ENCODE assay signal across 26 cellular contexts in genomic region chr6:35147101-35147885, GRCh38. TPM values are rescaled to one million over a fixed set of nuclear protein-coding genes. Genes with fewer than 3 reads are reported as not detected.
DNase-seq lines count a peak whose midpoint lies in the region; ATAC-seq and TF ChIP-seq lines count a peak whose summit lies in the region.
"Had no signal": no experiment of that assay in that cellular context is flagged by ENCODE, and none has a peak within 500 bp of the region (broad histone marks: within the 10 kb centered on the region; RNA-seq: fewer than 3 reads in every experiment).

No MANE protein-coding gene starts in this region.

- H3K27ac Mint-ChIP-seq in HFFc6: peak overlapping the region; percentile 70; the same call in 1 of the 2 replicates
- H3K27ac Mint-ChIP-seq in activated naive CD8-positive, alpha-beta T cell treated with anti-CD3 and anti-CD28 coated beads for 36 hours: no peak overlapping the region
- H3K27ac Mint-ChIP-seq: activated T-cell treated with anti-CD3 and anti-CD28 coated beads, Interleukin-2, amount 50 U/mL, for 24 hours; CD4-positive, alpha-beta T cell; T-cell had no signal

- no peaks in the 10 kb centered on the region; the same call in 1 of the 2 replicates for H3K27me3 Mint-ChIP-seq in HFFc6 (ENCODE audit: insufficient read depth)
- H3K27me3 Mint-ChIP-seq in activated naive CD8-positive, alpha-beta T cell treated with anti-CD3 and anti-CD28 coated beads for 36 hours: peaks cover 23% of the 10 kb centered on the region

- H3K27ac ChIP-seq in hepatocyte: peak overlapping the region; percentile 70
- H3K27ac ChIP-seq: esophagus squamous epithelium, foreskin keratinocyte, heart left ventricle, HL-60, parathyroid adenoma had no signal

- DNase-seq in HFFc6 (no peak), adipocyte (ENCODE audit: low read depth) (no peak), hepatocyte (ENCODE audit: low spot score) (no peak)
- DNase-seq in activated T-cell treated with anti-CD3 and anti-CD28 coated beads, Interleukin-2, amount 50 U/mL, for 1 hour: no peak
- no peak for DNase-seq in activated naive CD8-positive, alpha-beta T cell treated with anti-CD3 and anti-CD28 coated beads for 36 hours
- DNase-seq: activated CD4-positive, alpha-beta T cell treated with anti-CD3 and anti-CD28 coated beads, Interleukin-2, amount 50 U/mL, for 1 hour; activated gamma-delta T cell treated with Interleukin-2 at 50 U/mL for 16 hours; CD4-positive, alpha-beta T cell; esophagus squamous epithelium; foreskin keratinocyte; GF-D8; kidney glomerular epithelial cell; naive thymus-derived CD8-positive, alpha-beta T cell; NCI-H2107; stimulated activated CD4-positive, alpha-beta T cell treated with anti-CD3 and anti-CD28 coated beads, Interleukin-1b, Interleukin-23, amount 100 ng/mL, for 48 hours had no signal

- H3K36me3 ChIP-seq in adipocyte (ENCODE audit: control insufficient read depth, insufficient read depth, low read length, severe bottlenecking) (no peaks in the 10 kb centered on the region), hepatocyte (replicated peaks; ENCODE audit: insufficient read depth, low read depth) (no peaks in the 10 kb centered on the region), neuron (ENCODE audit: insufficient read depth, low read length) (no peaks in the 10 kb centered on the region)
- H3K36me3 ChIP-seq: esophagus squamous epithelium, heart left ventricle had no signal

- H3K27me3 ChIP-seq in adipocyte (replicated peaks; ENCODE audit: control insufficient read depth, insufficient read depth, low read length): no peaks in the 10 kb centered on the region
- H3K27me3 ChIP-seq in hepatocyte: no peaks in the 10 kb centered on the region
- no peaks in the 10 kb centered on the region for H3K27me3 ChIP-seq in neuron (ENCODE audit: insufficient read depth, low read length)
- H3K27me3 ChIP-seq: esophagus squamous epithelium, foreskin keratinocyte, heart left ventricle had no signal

- H3K36me3 Mint-ChIP-seq in HFFc6 (ENCODE audit: low read depth): no peaks in the 10 kb centered on the region
- no peaks in the 10 kb centered on the region for H3K36me3 Mint-ChIP-seq in activated naive CD8-positive, alpha-beta T cell treated with anti-CD3 and anti-CD28 coated beads for 36 hours
- H3K36me3 Mint-ChIP-seq: naive thymus-derived CD8-positive, alpha-beta T cell; T-cell had no signal

- no peaks in the 10 kb centered on the region for H3K9me3 Mint-ChIP-seq in HFFc6
- no peaks in the 10 kb centered on the region for H3K9me3 Mint-ChIP-seq in activated naive CD8-positive, alpha-beta T cell treated with anti-CD3 and anti-CD28 coated beads for 36 hours
- H3K9me3 Mint-ChIP-seq: activated T-cell treated with anti-CD3 and anti-CD28 coated beads, Interleukin-2, amount 50 U/mL, for 24 hours; CD4-positive, alpha-beta T cell; central memory CD8-positive, alpha-beta T cell; naive thymus-derived CD8-positive, alpha-beta T cell; T-cell had no signal

- ATAC-seq in HG02623 (IDR thresholded peaks at IDR 0.05; ENCODE audit: unreplicated experiment): no peak
- ATAC-seq: foreskin keratinocyte; naive thymus-derived CD8-positive, alpha-beta T cell had no signal

- H3K4me3 ChIP-seq in adipocyte (ENCODE audit: low read length) (no peak overlapping the region), hepatocyte (no peak overlapping the region), neuron (ENCODE audit: low read length) (peak overlapping the region; percentile 9)
- H3K4me3 ChIP-seq: esophagus squamous epithelium, heart left ventricle had no signal

- no peak for TF ChIP-seq CTCF in HFFc6 (IDR thresholded peaks at IDR 0.05)
- TF ChIP-seq CTCF in hepatocyte (IDR thresholded peaks at IDR 0.05; ENCODE audit: poor library complexity): no peak

- H3K9me3 ChIP-seq in adipocyte (ENCODE audit: control insufficient read depth, low read length) (no peaks in the 10 kb centered on the region), hepatocyte (ENCODE audit: low read depth) (no peaks in the 10 kb centered on the region), neuron (ENCODE audit: low read length) (no peaks in the 10 kb centered on the region)
- H3K9me3 ChIP-seq: esophagus squamous epithelium, heart left ventricle had no signal

- no peak overlapping the region; the same call in 1 of the 2 replicates for H3K4me3 Mint-ChIP-seq in HFFc6
- H3K4me3 Mint-ChIP-seq in activated naive CD8-positive, alpha-beta T cell treated with anti-CD3 and anti-CD28 coated beads for 36 hours: no peak overlapping the region
- H3K4me3 Mint-ChIP-seq: activated T-cell treated with anti-CD3 and anti-CD28 coated beads, Interleukin-2, amount 50 U/mL, for 24 hours; CD4-positive, alpha-beta T cell; central memory CD8-positive, alpha-beta T cell; naive thymus-derived CD8-positive, alpha-beta T cell; T-cell had no signal

- H4K20me1 ChIP-seq in hepatocyte (ENCODE audit: insufficient read depth, poor library complexity, severe bottlenecking): no peaks in the 10 kb centered on the region

- no peaks in the 10 kb centered on the region for H3K9me2 ChIP-seq in hepatocyte (replicated peaks; ENCODE audit: insufficient read depth)

- H3K79me2 ChIP-seq in hepatocyte: no peaks in the 10 kb centered on the region
- H3K79me2 ChIP-seq: parathyroid adenoma had no signal

- peak overlapping the region; percentile 74 for H3K9ac ChIP-seq in adipocyte (ENCODE audit: low read length)
- H3K9ac ChIP-seq: parathyroid adenoma had no signal

- WGBS in hepatocyte (ENCODE audit: low lambda C conversion rate, missing lambda C conversion rate): 59% methylated on average over 6 of the region's 6 CpGs

- no peak overlapping the region for H2AFZ ChIP-seq in hepatocyte
- H2AFZ ChIP-seq in neuron (ENCODE audit: low read depth, low read length): no peak overlapping the region
- H2AFZ ChIP-seq: parathyroid adenoma had no signal

- H3K4me1 ChIP-seq in adipocyte (ENCODE audit: control insufficient read depth, insufficient read depth, low read length): peaks cover 41% of the 10 kb centered on the region
- H3K4me1 ChIP-seq in hepatocyte (ENCODE audit: insufficient read depth): peaks cover 25% of the 10 kb centered on the region
- H3K4me1 ChIP-seq in neuron (ENCODE audit: insufficient read depth, low read length): peaks cover 32% of the 10 kb centered on the region
- H3K4me1 ChIP-seq: esophagus squamous epithelium, parathyroid adenoma had no signal

- H3K4me1 Mint-ChIP-seq in HFFc6 (ENCODE audit: low read depth): peaks cover 72% of the 10 kb centered on the region
- H3K4me1 Mint-ChIP-seq in activated naive CD8-positive, alpha-beta T cell treated with anti-CD3 and anti-CD28 coated beads for 36 hours: peaks cover 15% of the 10 kb centered on the region
- H3K4me1 Mint-ChIP-seq: central memory CD8-positive, alpha-beta T cell; naive thymus-derived CD8-positive, alpha-beta T cell had no signal

- H3K4me2 ChIP-seq in hepatocyte: no peak overlapping the region

RNA-seq across cellular contexts. Expression of gene TCP11, which starts 6.2 kb away (rescaled TPM):
- under 1 TPM; 0.31 to 0.70 (median 0.37) TPM for total RNA-seq in HFFc6 (2021; fragmentation: NEBNext Ultra II Directional; extraction: Animal tissue kit (Norgen Biotek cat#: 25700))
- not detected in 2 replicates for total RNA-seq in hepatocyte
- polyA plus RNA-seq in hepatocyte: not detected in 2 replicates
- not detected for total RNA-seq in activated naive CD8-positive, alpha-beta T cell treated with anti-CD3 and anti-CD28 coated beads for 36 hours
- total RNA-seq: A673; CD4-positive, alpha-beta T cell; foreskin keratinocyte; heart left ventricle; mononuclear cell; naive thymus-derived CD8-positive, alpha-beta T cell; SK-MEL-5; T-cell had no signal
- polyA plus RNA-seq: naive thymus-derived CD8-positive, alpha-beta T cell had no signal
